Comparison of ENCODE assay signal across 18 cellular contexts in genomic region chr9:130662927-130663257, GRCh38. TPM values are rescaled to one million over a fixed set of nuclear protein-coding genes. Genes with fewer than 3 reads are reported as not detected.
DNase-seq lines count a peak whose midpoint lies in the region; ATAC-seq, FAIRE-seq and TF ChIP-seq lines count a peak whose summit lies in the region.
"Had no signal": no experiment of that assay in that cellular context is flagged by ENCODE, and none has a peak within 500 bp of the region (broad histone marks: within the 10 kb centered on the region; RNA-seq: fewer than 3 reads in every experiment).

No MANE protein-coding gene starts in this region.

- DNase-seq in activated naive CD4-positive, alpha-beta T cell treated with Interleukin-2 at 50 U/mL for 16 hours = no peak
- no peak for DNase-seq in activated T-cell treated with anti-CD3 and anti-CD28 coated beads, Interleukin-2, amount 50 U/mL, for 24 hours
- DNase-seq in keratinocyte (ENCODE audit: low read depth, low spot score) (no peak), suprapubic skin (ENCODE audit: low spot score in 2 of 2) (no peak)
- DNase-seq: activated gamma-delta T cell treated with Interleukin-2 at 50 U/mL for 16 hours, lower lobe of right lung, NCI-H2227 treated with DMSO at 0.1 percent for 48 hours had no signal

- H3K9me1 ChIP-seq in keratinocyte (ENCODE audit: control insufficient read depth, extremely low read depth, insufficient read depth, low read length) = no peaks in the 10 kb centered on the region

- H2AFZ ChIP-seq in keratinocyte (ENCODE audit: control insufficient read depth, low read length) = no peak overlapping the region

- H3K27me3 Mint-ChIP-seq in activated naive CD4-positive, alpha-beta T cell treated with anti-CD3 and anti-CD28 coated beads, Interleukin-2, amount 50 U/mL, for 24 hours = peaks cover 36% of the 10 kb centered on the region
- H3K27me3 Mint-ChIP-seq in activated T-cell treated with anti-CD3 and anti-CD28 coated beads, Interleukin-2, amount 50 U/mL, for 24 hours = peaks cover 85% of the 10 kb centered on the region

- ATAC-seq in HG02642 (IDR thresholded peaks at IDR 0.05; ENCODE audit: poor library complexity, unreplicated experiment) (no peak), GM21390 (IDR thresholded peaks at IDR 0.05; ENCODE audit: unreplicated experiment) (no peak), HG02588 (IDR thresholded peaks at IDR 0.05; ENCODE audit: unreplicated experiment) (no peak)
- ATAC-seq: gastroesophageal sphincter had no signal

- WGBS in suprapubic skin = 3% methylated on average over 16 of the region's 16 CpGs

- H3K4me3 Mint-ChIP-seq in activated naive CD4-positive, alpha-beta T cell treated with anti-CD3 and anti-CD28 coated beads, Interleukin-2, amount 50 U/mL, for 24 hours = peak overlapping the region; percentile 77
- H3K4me3 Mint-ChIP-seq in activated T-cell treated with anti-CD3 and anti-CD28 coated beads, Interleukin-2, amount 50 U/mL, for 24 hours = peak overlapping the region; percentile 39
- H3K4me3 Mint-ChIP-seq: dendritic cell treated with granulocyte-macrophage colony-stimulating factor and Interleukin-4, amounts not matched to agents 40 ng/mL and 50 ng/mL, for 4 days had no signal

- TF ChIP-seq CTCF in keratinocyte (optimal IDR thresholded peaks at IDR 0.05 in 1 of 3, IDR thresholded peaks at IDR 0.05 in 1 of 3, conservative IDR thresholded peaks at IDR 0.05 in 1 of 3; ENCODE audit: extremely low read depth in 1 of 3, insufficient read depth in 2 of 3, low read length in 3 of 3) (no peak), suprapubic skin (IDR thresholded peaks at IDR 0.05) (no peak)

- H3K36me3 ChIP-seq in keratinocyte (ENCODE audit: control insufficient read depth in 2 of 2, extremely low read depth in 1 of 2, insufficient read depth in 2 of 2, low read length in 2 of 2) (no peaks in the 10 kb centered on the region), suprapubic skin (no peaks in the 10 kb centered on the region)
- H3K36me3 ChIP-seq: BLaER1 treated with 17β-estradiol and CSF1 and Interleukin-3, amounts not matched to agents 10 nM and 100 nM; gastroesophageal sphincter; HAP-1; lower lobe of right lung; thyroid gland had no signal

- dilution Hi-C loops in keratinocyte (cut with MboI; ENCODE audit: extremely low pct_ligation_motif_present, low sequenced_read_pairs) = no loop called here

- no peaks in the 10 kb centered on the region for H3K4me1 ChIP-seq in keratinocyte (ENCODE audit: control insufficient read depth, extremely low read depth, insufficient read depth, low read length)
- peaks cover 73% of the 10 kb centered on the region for H3K4me1 ChIP-seq in suprapubic skin
- H3K4me1 ChIP-seq: BLaER1 treated with 17β-estradiol and CSF1 and Interleukin-3, amounts not matched to agents 10 nM and 100 nM; HAP-1 had no signal

- TF ChIP-seq POLR2A in suprapubic skin (IDR thresholded peaks at IDR 0.05) = no peak

- H3K27me3 ChIP-seq in keratinocyte (ENCODE audit: control insufficient read depth, extremely low read depth, insufficient read depth, low read length) = peaks cover 99% of the 10 kb centered on the region
- peaks cover 100% of the 10 kb centered on the region for H3K27me3 ChIP-seq in suprapubic skin

- peaks cover 5% of the 10 kb centered on the region for H4K20me1 ChIP-seq in keratinocyte (ENCODE audit: control insufficient read depth, extremely low read depth, insufficient read depth, low read length)

- H3K27ac Mint-ChIP-seq in activated naive CD4-positive, alpha-beta T cell treated with anti-CD3 and anti-CD28 coated beads, Interleukin-2, amount 50 U/mL, for 24 hours = no peak overlapping the region
- H3K27ac Mint-ChIP-seq in activated T-cell treated with anti-CD3 and anti-CD28 coated beads, Interleukin-2, amount 50 U/mL, for 24 hours = no peak overlapping the region
- H3K27ac Mint-ChIP-seq: dendritic cell treated with granulocyte-macrophage colony-stimulating factor and Interleukin-4, amounts not matched to agents 40 ng/mL and 50 ng/mL, for 4 days had no signal

- peak overlapping the region; percentile 37 for H3K4me2 ChIP-seq in keratinocyte (ENCODE audit: control insufficient read depth, extremely low read depth, insufficient read depth, low read depth, low read length)
- H3K4me2 ChIP-seq: BLaER1 treated with 17β-estradiol and CSF1 and Interleukin-3, amounts not matched to agents 10 nM and 100 nM; KMS-11 had no signal

- H3K27ac ChIP-seq in keratinocyte (ENCODE audit: control insufficient read depth, insufficient read depth, low read length) (no peak overlapping the region), suprapubic skin (no peak overlapping the region)
- H3K27ac ChIP-seq: BLaER1 treated with 17β-estradiol and CSF1 and Interleukin-3, amounts not matched to agents 10 nM and 100 nM; gastroesophageal sphincter; KMS-11; lower lobe of right lung; thyroid gland had no signal

- H3K4me1 Mint-ChIP-seq in activated naive CD4-positive, alpha-beta T cell treated with anti-CD3 and anti-CD28 coated beads, Interleukin-2, amount 50 U/mL, for 24 hours = peaks cover 29% of the 10 kb centered on the region
- H3K4me1 Mint-ChIP-seq in activated T-cell treated with anti-CD3 and anti-CD28 coated beads, Interleukin-2, amount 50 U/mL, for 24 hours (ENCODE audit: low read depth) = peaks cover 34% of the 10 kb centered on the region

- H3K9me3 ChIP-seq in keratinocyte (ENCODE audit: control insufficient read depth, low read depth, low read length) = no peaks in the 10 kb centered on the region
- no peaks in the 10 kb centered on the region for H3K9me3 ChIP-seq in suprapubic skin
- H3K9me3 ChIP-seq: gastroesophageal sphincter, HAP-1, lower lobe of right lung, thyroid gland had no signal

- H3K4me3 ChIP-seq in keratinocyte (ENCODE audit: control insufficient read depth in 2 of 3, extremely low read depth in 1 of 3, insufficient read depth in 2 of 3, low read depth in 1 of 3, low read length in 3 of 3) (no peak overlapping the region), suprapubic skin (peak overlapping the region; percentile 25)
- H3K4me3 ChIP-seq: BLaER1 treated with 17β-estradiol and CSF1 and Interleukin-3, amounts not matched to agents 10 nM and 100 nM; HAP-1; lower lobe of right lung; thyroid gland had no signal

- no peak for TF ChIP-seq EP300 in suprapubic skin (IDR thresholded peaks at IDR 0.05)

- H3K79me2 ChIP-seq in keratinocyte (ENCODE audit: control insufficient read depth, insufficient read depth, low read length) = no peaks in the 10 kb centered on the region

- no peaks in the 10 kb centered on the region for H3K9me3 Mint-ChIP-seq in activated naive CD4-positive, alpha-beta T cell treated with anti-CD3 and anti-CD28 coated beads, Interleukin-2, amount 50 U/mL, for 24 hours
- H3K9me3 Mint-ChIP-seq in activated T-cell treated with anti-CD3 and anti-CD28 coated beads, Interleukin-2, amount 50 U/mL, for 24 hours = no peaks in the 10 kb centered on the region
- H3K9me3 Mint-ChIP-seq: dendritic cell treated with granulocyte-macrophage colony-stimulating factor and Interleukin-4, amounts not matched to agents 40 ng/mL and 50 ng/mL, for 4 days had no signal

- H3K36me3 Mint-ChIP-seq in activated naive CD4-positive, alpha-beta T cell treated with anti-CD3 and anti-CD28 coated beads, Interleukin-2, amount 50 U/mL, for 24 hours = no peaks in the 10 kb centered on the region
- no peaks in the 10 kb centered on the region for H3K36me3 Mint-ChIP-seq in activated T-cell treated with anti-CD3 and anti-CD28 coated beads, Interleukin-2, amount 50 U/mL, for 24 hours (ENCODE audit: low read depth)

- FAIRE-seq in keratinocyte (lab: Jason Lieb, UNC) = no peak
- FAIRE-seq: RCC 7860 had no signal

- H3K9ac ChIP-seq in keratinocyte (ENCODE audit: control insufficient read depth, extremely low read depth, insufficient read depth, low read length) = no peak overlapping the region
- H3K9ac ChIP-seq: BLaER1 treated with 17β-estradiol and CSF1 and Interleukin-3, amounts not matched to agents 10 nM and 100 nM; KMS-11 had no signal

RNA-seq across cellular contexts. Expression of gene PRDM12, which starts 1.5 kb away (rescaled TPM):
- not detected in 3 replicates for polyA plus RNA-seq in keratinocyte
- polyA plus RNA-seq in keratinocyte (2011; ENCODE audit: low read depth) = not detected
- polyA plus RNA-seq in keratinocyte (2011; cell fraction: cytosol; rRNA removed) = 0.04 TPM in 2 replicates
- polyA plus RNA-seq in keratinocyte (2011; cell fraction: nucleus; rRNA removed) = not detected in 2 replicates
- 0.11 TPM in 1 of 2 replicates, not detected in the other for polyA plus RNA-seq in keratinocyte (2012; ENCODE audit: low replicate concordance)
- not detected in 3 replicates for polyA minus RNA-seq in keratinocyte
- polyA minus RNA-seq in keratinocyte (2011; cell fraction: cytosol; rRNA and poly(A)+ RNA removed) = not detected
- polyA minus RNA-seq in keratinocyte (2011; cell fraction: nucleus; rRNA and poly(A)+ RNA removed) = not detected in 2 replicates
- not detected for total RNA-seq in suprapubic skin
- total RNA-seq: gastroesophageal sphincter, lower lobe of right lung, thyroid gland had no signal

RNA-seq across cellular contexts. Expression of gene EXOSC2, which starts 30.7 kb away (rescaled TPM):
- polyA plus RNA-seq in keratinocyte = 22.1 to 37.5 TPM (median 35.9 TPM) in 3 replicates
- polyA plus RNA-seq in keratinocyte (2011; ENCODE audit: low read depth) = 13.0 TPM
- 17.8 and 19.9 TPM in 2 replicates for polyA plus RNA-seq in keratinocyte (2011; cell fraction: cytosol; rRNA removed)
- 30.3 and 40.1 TPM in 2 replicates for polyA plus RNA-seq in keratinocyte (2011; cell fraction: nucleus; rRNA removed)
- 12.1 and 26.2 TPM in 2 replicates for polyA plus RNA-seq in keratinocyte (2012; ENCODE audit: low replicate concordance)
- 12.2 to 47.6 TPM (median 19.7 TPM) in 3 replicates for polyA minus RNA-seq in keratinocyte
- 48.7 TPM for polyA minus RNA-seq in keratinocyte (2011; cell fraction: cytosol; rRNA and poly(A)+ RNA removed)
- 8.0 and 18.8 TPM in 2 replicates for polyA minus RNA-seq in keratinocyte (2011; cell fraction: nucleus; rRNA and poly(A)+ RNA removed)
- total RNA-seq in suprapubic skin = 10 to 100 TPM; 19.5 to 30.4 (median 23.8) TPM
